25 cellular contexts compared by ENCODE assay signal in the genomic region with DNA sequence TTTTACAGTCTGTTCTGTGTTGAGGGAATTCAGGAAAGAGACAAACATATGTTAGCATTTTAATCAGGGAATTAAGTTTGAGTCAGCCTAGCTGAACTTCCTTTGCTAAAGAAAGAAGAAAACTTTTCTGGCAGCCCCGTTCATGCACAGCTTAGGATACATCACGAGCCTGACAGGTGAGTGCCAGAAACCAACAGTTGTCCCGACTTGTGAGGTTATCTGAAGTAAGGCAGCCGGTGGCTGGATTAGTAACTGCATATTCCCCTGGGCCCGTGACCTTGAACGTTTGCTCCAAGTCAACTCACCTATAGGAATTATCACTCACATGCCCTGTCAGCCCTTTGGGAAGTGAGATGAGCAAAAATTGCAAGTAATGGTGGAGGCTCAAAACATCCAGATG. TPM values are rescaled to one million over a fixed set of nuclear protein-coding genes. Genes with fewer than 3 reads are reported as not detected.
"Had no signal": no experiment of that assay in that cellular context is flagged by ENCODE, and none has a peak within 500 bp of the region (broad histone marks: within the 10 kb centered on the region; RNA-seq: fewer than 3 reads in every experiment).

No MANE protein-coding gene starts in this region.

- H3K9me3 Mint-ChIP-seq: naive B cell; stimulated activated naive CD8-positive, alpha-beta T cell treated with anti-CD3 and anti-CD28 coated beads, Interleukin-15, amount 100 ng/mL, for 72 hours; T-helper 2 cell treated with Interferon-gamma antibody and Interleukin-4, amounts not matched to agents 5 μg/mL and 100 μg/mL, for 36 hours had no signal

- DNase-seq: activated CD4-positive, alpha-beta T cell treated with anti-CD3 and anti-CD28 coated beads, Interleukin-2, amount 50 U/mL, for 1 hour; activated gamma-delta T cell treated with Interleukin-2 at 50 U/mL for 16 hours; adrenal gland; brain microvascular endothelial cell; central memory CD4-positive, alpha-beta T cell; dermis blood vessel endothelial cell; effector CD8-positive, alpha-beta T cell; heart right ventricle; islet precursor cell; left colon; lower lobe of right lung; naive B cell; nucleus accumbens; spleen; stimulated activated CD4-positive, alpha-beta T cell treated with anti-CD3 and anti-CD28 coated beads, Interleukin-4, amount 100 ng/mL, for 1 hour; stimulated activated naive CD8-positive, alpha-beta T cell treated with anti-CD3 and anti-CD28 coated beads, Interleukin-15, amount 100 ng/mL, for 72 hours; tibial artery had no signal

- H3K4me3 Mint-ChIP-seq: activated naive CD8-positive, alpha-beta T cell; naive B cell; stimulated activated naive CD8-positive, alpha-beta T cell treated with anti-CD3 and anti-CD28 coated beads, Interleukin-15, amount 100 ng/mL, for 72 hours; T-helper 2 cell treated with Interferon-gamma antibody and Interleukin-4, amounts not matched to agents 5 μg/mL and 100 μg/mL, for 36 hours had no signal

- H3K4me3 ChIP-seq: adrenal gland, ascending aorta, heart right ventricle, lower lobe of right lung, spleen, tibial artery had no signal

- H3K27me3 Mint-ChIP-seq: activated naive CD8-positive, alpha-beta T cell; naive B cell; stimulated activated naive CD8-positive, alpha-beta T cell treated with anti-CD3 and anti-CD28 coated beads, Interleukin-15, amount 100 ng/mL, for 72 hours had no signal

- H3K27ac Mint-ChIP-seq: naive B cell; T-helper 2 cell treated with Interferon-gamma antibody and Interleukin-4, amounts not matched to agents 5 μg/mL and 100 μg/mL, for 36 hours had no signal

- ATAC-seq: activated CD4-positive, CD25-positive, alpha-beta regulatory T cell treated with anti-CD3 and anti-CD28 coated beads, Interleukin-2, amount 50 U/mL, for 24 hours; esophagus mucosa; left colon; lower lobe of right lung; SK-N-SH treated with all-trans-retinoic acid at 6 μM for 48 hours; stimulated activated naive CD8-positive, alpha-beta T cell treated with anti-CD3 and anti-CD28 coated beads, Interleukin-15, amount 100 ng/mL, for 72 hours had no signal

- H3K9me3 ChIP-seq: adrenal gland, ascending aorta, heart right ventricle, lower lobe of right lung, spleen, tibial artery had no signal

- H3K27ac ChIP-seq: adrenal gland, ascending aorta, brain microvascular endothelial cell, lower lobe of right lung, tibial artery, VCaP had no signal

- H3K27me3 ChIP-seq: adrenal gland, ascending aorta, brain microvascular endothelial cell, heart right ventricle, spleen, tibial artery had no signal

RNA-seq across cellular contexts. Expression of gene IL2RA, which starts 50.7 kb away (rescaled TPM):
- total RNA-seq: ascending aorta, dermis blood vessel endothelial cell had no signal
- polyA plus RNA-seq: neural cell had no signal
